ENCODE assay signal across 20 cellular contexts in genomic region chr14:98172243-98172778, GRCh38.
A peak's percentile ranks its signal among the peaks of the same experiment; 100 is the strongest.
DNase-seq lines count a peak whose midpoint lies in the region; ATAC-seq and TF ChIP-seq lines count a peak whose summit lies in the region.
"Had no signal": no experiment of that assay in that cellular context is flagged by ENCODE, and none has a peak within 500 bp of the region (broad histone marks: within the 10 kb centered on the region; RNA-seq: fewer than 3 reads in every experiment).

No MANE protein-coding gene starts in this region.

- H3K27ac ChIP-seq in MM.1S (ENCODE audit: low read length) (peak overlapping the region; percentile 99), heart left ventricle (peak overlapping the region in 1 of 12 donors; percentile 64)
- H3K27ac ChIP-seq: left ventricle myocardium inferior, sigmoid colon, SK-N-MC had no signal

- peak overlapping the region; percentile 35; the same call in 1 of the 2 replicates for H2AFZ ChIP-seq in MM.1S (ENCODE audit: low read length)

- peak overlapping the region; percentile 50 for H3K4me2 ChIP-seq in MM.1S (ENCODE audit: low read depth, low read length)

- peaks cover 82% of the 10 kb centered on the region for H3K4me1 ChIP-seq in MM.1S (ENCODE audit: low read length)
- H3K4me1 ChIP-seq in heart left ventricle = no peaks in the 10 kb centered on the region
- H3K4me1 ChIP-seq: left ventricle myocardium inferior, sigmoid colon had no signal

- peaks cover 37% of the 10 kb centered on the region for H3F3A ChIP-seq in MM.1S (ENCODE audit: insufficient read depth, low read length)

- no peaks in the 10 kb centered on the region for H3K9me2 ChIP-seq in MM.1S (replicated peaks; ENCODE audit: insufficient read depth, low read length)

- no peak for TF ChIP-seq POLR2A in heart left ventricle (IDR thresholded peaks at IDR 0.05)

- 70 to 81% (median 75%) methylated on average over 3 to 5 of the region's 5 CpGs for whole genome bisulfite sequencing in heart left ventricle, 4 donors

- DNase-seq in activated naive CD4-positive, alpha-beta T cell treated with anti-CD3 and anti-CD28 coated beads, Interleukin-2, amount 10 ng/mL, durations not matched to agents 7 days and 5 days = no peak
- no peak for DNase-seq in activated naive CD4-positive, alpha-beta T cell treated with anti-CD3 and anti-CD28 coated beads, Interleukin-2, amount 50 U/mL, for 16 hours
- DNase-seq in MM.1S (peak; percentile 63), iPS-NIHi11 (ENCODE audit: low spot score) (no peak), heart left ventricle (no peak)
- DNase-seq in activated naive CD8-positive, alpha-beta T cell treated with anti-CD3 and anti-CD28 coated beads, Interleukin-2, amount 50 U/mL, for 24 hours = no peak
- DNase-seq: activated gamma-delta T cell treated with Interleukin-2 at 50 U/mL for 16 hours, DMS153, GDM1, heart right ventricle, left ventricle myocardium inferior, midbrain, NCI-H1694 treated with DMSO at 0.1 percent for 48 hours, NCI-H526 treated with DMSO at 0.1 percent for 48 hours, sigmoid colon had no signal

- no peak overlapping the region for H3K4me3 ChIP-seq in MM.1S (ENCODE audit: low read length)
- H3K4me3 ChIP-seq in heart left ventricle = no peak overlapping the region
- H3K4me3 ChIP-seq: heart right ventricle, left ventricle myocardium inferior, sigmoid colon, SK-N-MC had no signal

- peak; percentile 14; the same call in 1 of the 2 replicates for TF ChIP-seq CTCF in MM.1S (IDR thresholded peaks at IDR 0.05; ENCODE audit: low read length)
- no peak for TF ChIP-seq CTCF in heart left ventricle (IDR thresholded peaks at IDR 0.05)

- peaks cover 16% of the 10 kb centered on the region for H3K36me3 Mint-ChIP-seq in activated naive CD4-positive, alpha-beta T cell treated with anti-CD3 and anti-CD28 coated beads, Interleukin-2, amount 10 ng/mL, durations not matched to agents 7 days and 5 days
- H3K36me3 Mint-ChIP-seq in activated naive CD8-positive, alpha-beta T cell treated with anti-CD3 and anti-CD28 coated beads, Interleukin-2, amount 50 U/mL, for 24 hours (ENCODE audit: low read depth) = peaks cover 11% of the 10 kb centered on the region
- H3K36me3 Mint-ChIP-seq: CD14-positive monocyte, WTC11 had no signal

- H4K20me1 ChIP-seq in MM.1S (ENCODE audit: insufficient read depth, low read length) = no peaks in the 10 kb centered on the region

- peak overlapping the region; percentile 61; the same call in 1 of the 2 replicates for H3K9ac ChIP-seq in MM.1S (ENCODE audit: low read length)

- intact Hi-C loops in heart left ventricle (cut with DNase I) = no loop called here

- no peak for ATAC-seq in activated naive CD8-positive, alpha-beta T cell treated with anti-CD3 and anti-CD28 coated beads, Interleukin-2, amount 50 U/mL, for 24 hours
- ATAC-seq in GM19452 (IDR thresholded peaks at IDR 0.05; ENCODE audit: unreplicated experiment) (no peak), heart left ventricle (no peak)
- ATAC-seq: heart right ventricle, WTC11 had no signal

- no peaks in the 10 kb centered on the region for H3K27me3 Mint-ChIP-seq in activated naive CD4-positive, alpha-beta T cell treated with anti-CD3 and anti-CD28 coated beads, Interleukin-2, amount 10 ng/mL, durations not matched to agents 7 days and 5 days
- H3K27me3 Mint-ChIP-seq in activated naive CD8-positive, alpha-beta T cell treated with anti-CD3 and anti-CD28 coated beads, Interleukin-2, amount 50 U/mL, for 24 hours = no peaks in the 10 kb centered on the region

- peaks cover 99% of the 10 kb centered on the region for H3K4me1 Mint-ChIP-seq in activated naive CD4-positive, alpha-beta T cell treated with anti-CD3 and anti-CD28 coated beads, Interleukin-2, amount 10 ng/mL, durations not matched to agents 7 days and 5 days
- peaks cover 98% of the 10 kb centered on the region for H3K4me1 Mint-ChIP-seq in activated naive CD8-positive, alpha-beta T cell treated with anti-CD3 and anti-CD28 coated beads, Interleukin-2, amount 50 U/mL, for 24 hours
- H3K4me1 Mint-ChIP-seq: CD14-positive monocyte had no signal

- peak overlapping the region; percentile 90 for H3K27ac Mint-ChIP-seq in activated naive CD4-positive, alpha-beta T cell treated with anti-CD3 and anti-CD28 coated beads, Interleukin-2, amount 10 ng/mL, durations not matched to agents 7 days and 5 days
- peak overlapping the region; percentile 98 for H3K27ac Mint-ChIP-seq in activated naive CD8-positive, alpha-beta T cell treated with anti-CD3 and anti-CD28 coated beads, Interleukin-2, amount 50 U/mL, for 24 hours
- H3K27ac Mint-ChIP-seq: CD14-positive monocyte, progenitor cell of endocrine pancreas, WTC11 had no signal

- CTCF ChIA-PET in activated naive CD4-positive, alpha-beta T cell treated with anti-CD3 and anti-CD28 coated beads, Interleukin-2, amount 10 ng/mL, durations not matched to agents 7 days and 5 days (lab: Charles Lee) = interaction anchor here (1.1 to 1.9 kb wide), 7 partner anchors 13 to 195 kb away, joined by 3 to 8 read pairs (median 5); no protein-coding TSS in a partner anchor

- H3K27me3 ChIP-seq in MM.1S (replicated peaks; ENCODE audit: insufficient read depth, low read length) (no peaks in the 10 kb centered on the region), heart left ventricle (no peaks in the 10 kb centered on the region)

- no peaks in the 10 kb centered on the region for H3K9me3 ChIP-seq in MM.1S (replicated peaks; ENCODE audit: insufficient read depth, low read length)
- peaks cover 0 to 2% (median 0%) of the 10 kb centered on the region in 12 donors for H3K9me3 ChIP-seq in heart left ventricle

- peak overlapping the region; percentile 69 for H3K4me3 Mint-ChIP-seq in activated naive CD4-positive, alpha-beta T cell treated with anti-CD3 and anti-CD28 coated beads, Interleukin-2, amount 10 ng/mL, durations not matched to agents 7 days and 5 days
- no peak overlapping the region for H3K4me3 Mint-ChIP-seq in activated naive CD8-positive, alpha-beta T cell treated with anti-CD3 and anti-CD28 coated beads, Interleukin-2, amount 50 U/mL, for 24 hours
- H3K4me3 Mint-ChIP-seq: CD14-positive monocyte, WTC11 had no signal

- H3K79me2 ChIP-seq in MM.1S (ENCODE audit: low read length) = no peaks in the 10 kb centered on the region

- no peaks in the 10 kb centered on the region for H3K36me3 ChIP-seq in MM.1S (replicated peaks; ENCODE audit: insufficient read depth, low read length)
- no peaks in the 10 kb centered on the region for H3K36me3 ChIP-seq in heart left ventricle
- H3K36me3 ChIP-seq: heart right ventricle, left ventricle myocardium inferior, sigmoid colon had no signal

- peaks cover 6% of the 10 kb centered on the region for H3K9me3 Mint-ChIP-seq in activated naive CD4-positive, alpha-beta T cell treated with anti-CD3 and anti-CD28 coated beads, Interleukin-2, amount 10 ng/mL, durations not matched to agents 7 days and 5 days
- peaks cover 5% of the 10 kb centered on the region for H3K9me3 Mint-ChIP-seq in activated naive CD8-positive, alpha-beta T cell treated with anti-CD3 and anti-CD28 coated beads, Interleukin-2, amount 50 U/mL, for 24 hours
- H3K9me3 Mint-ChIP-seq: WTC11 had no signal
